ENCODE assay signal across 25 cellular contexts in genomic region chr5:83169938-83170337, GRCh38.
DNase-seq lines count a peak whose midpoint lies in the region; ATAC-seq, FAIRE-seq and TF ChIP-seq lines count a peak whose summit lies in the region.
"Had no signal": no experiment of that assay in that cellular context is flagged by ENCODE, and none has a peak within 500 bp of the region (broad histone marks: within the 10 kb centered on the region; RNA-seq: fewer than 3 reads in every experiment).

No MANE protein-coding gene starts in this region.

- no peaks in the 10 kb centered on the region for H3K9me3 Mint-ChIP-seq in GM23338
- no peaks in the 10 kb centered on the region for H3K9me3 Mint-ChIP-seq in astrocyte (ENCODE audit: unreplicated experiment)
- H3K9me3 Mint-ChIP-seq in effector memory CD8-positive, alpha-beta T cell, result no peaks in the 10 kb centered on the region
- H3K9me3 Mint-ChIP-seq: CD4-positive, alpha-beta T cell; CD8-positive, alpha-beta memory T cell; H9 had no signal

- H4K20me1 ChIP-seq in GM23338 (replicated peaks; ENCODE audit: insufficient read depth) (no peaks in the 10 kb centered on the region), astrocyte (ENCODE audit: insufficient read depth, low read length) (no peaks in the 10 kb centered on the region), smooth muscle cell (ENCODE audit: low read depth) (peaks cover 6% of the 10 kb centered on the region), Karpas-422 (ENCODE audit: insufficient read depth, low read depth, low read length) (no peaks in the 10 kb centered on the region)
- H4K20me1 ChIP-seq: BLaER1 treated with 17β-estradiol and CSF1 and Interleukin-3, amounts not matched to agents 10 nM and 100 nM had no signal

- H3K4me3 ChIP-seq in GM23338, result no peak overlapping the region
- no peak overlapping the region for H3K4me3 ChIP-seq in astrocyte (ENCODE audit: insufficient read depth, low read depth, low read length)
- no peak overlapping the region for H3K4me3 ChIP-seq in smooth muscle cell
- no peak overlapping the region for H3K4me3 ChIP-seq in Karpas-422 (ENCODE audit: low read length)
- H3K4me3 ChIP-seq: BLaER1 treated with 17β-estradiol and CSF1 and Interleukin-3, amounts not matched to agents 10 nM and 100 nM; GM12878; GM23248 had no signal

- H3K27ac ChIP-seq in GM23338 (ENCODE audit: low read depth) (no peak overlapping the region), astrocyte (ENCODE audit: low read depth, low read length) (no peak overlapping the region), smooth muscle cell (ENCODE audit: low read depth) (no peak overlapping the region), Karpas-422 (ENCODE audit: low read length) (no peak overlapping the region)
- H3K27ac ChIP-seq: 22Rv1; BLaER1 treated with 17β-estradiol and CSF1 and Interleukin-3, amounts not matched to agents 10 nM and 100 nM; GM23248 had no signal

- H2AFZ ChIP-seq in GM23338, result no peak overlapping the region
- H2AFZ ChIP-seq in astrocyte (ENCODE audit: low read depth, low read length), result no peak overlapping the region
- H2AFZ ChIP-seq in smooth muscle cell (ENCODE audit: low read depth), result no peak overlapping the region
- no peak overlapping the region for H2AFZ ChIP-seq in Karpas-422 (ENCODE audit: low read length)
- H2AFZ ChIP-seq: GM23248 had no signal

- TF ChIP-seq CTCF in GM23338 (conservative IDR thresholded peaks at IDR 0.05; ENCODE audit: low read depth in 2 of 2), result no peak
- no peak for TF ChIP-seq CTCF in astrocyte (IDR thresholded peaks at IDR 0.05; ENCODE audit: insufficient read depth, low read depth, low read length)
- TF ChIP-seq CTCF in smooth muscle cell (IDR thresholded peaks at IDR 0.05; ENCODE audit: borderline replicate concordance, insufficient read depth, poor library complexity, severe bottlenecking), result no peak

- H3K36me3 Mint-ChIP-seq in GM23338 (ENCODE audit: low read depth) (no peaks in the 10 kb centered on the region), astrocyte (ENCODE audit: low read depth, unreplicated experiment) (no peaks in the 10 kb centered on the region)
- no peaks in the 10 kb centered on the region for H3K36me3 Mint-ChIP-seq in effector memory CD8-positive, alpha-beta T cell (ENCODE audit: insufficient read depth)

- no peak for ATAC-seq in GM23338
- no peak for ATAC-seq in effector memory CD8-positive, alpha-beta T cell (replicated peaks)
- ATAC-seq: GM12878, HCT116 had no signal

- H3K4me1 ChIP-seq in GM23338 (ENCODE audit: insufficient read depth) (no peaks in the 10 kb centered on the region; the same call in 1 of the 2 replicates), astrocyte (ENCODE audit: insufficient read depth, low read length) (no peaks in the 10 kb centered on the region), smooth muscle cell (ENCODE audit: low read depth) (peaks cover 14% of the 10 kb centered on the region), Karpas-422 (ENCODE audit: low read length) (no peaks in the 10 kb centered on the region)

- no peaks in the 10 kb centered on the region for H3K9me3 ChIP-seq in astrocyte (ENCODE audit: insufficient read depth, low read depth, low read length)
- no peaks in the 10 kb centered on the region for H3K9me3 ChIP-seq in smooth muscle cell (replicated peaks; ENCODE audit: low read depth)
- no peaks in the 10 kb centered on the region for H3K9me3 ChIP-seq in Karpas-422 (ENCODE audit: low read length)
- H3K9me3 ChIP-seq: BE2C; BLaER1 treated with 17β-estradiol and CSF1 and Interleukin-3, amounts not matched to agents 10 nM and 100 nM had no signal

- peaks cover 16% of the 10 kb centered on the region for H3K4me1 Mint-ChIP-seq in GM23338
- no peaks in the 10 kb centered on the region for H3K4me1 Mint-ChIP-seq in astrocyte (ENCODE audit: low read depth, unreplicated experiment)
- no peaks in the 10 kb centered on the region for H3K4me1 Mint-ChIP-seq in effector memory CD8-positive, alpha-beta T cell (ENCODE audit: low read depth in 2 of 2)
- H3K4me1 Mint-ChIP-seq: CD8-positive, alpha-beta memory T cell had no signal

- H3K4me3 Mint-ChIP-seq in GM23338 (no peak overlapping the region), astrocyte (ENCODE audit: unreplicated experiment) (no peak overlapping the region)
- no peak overlapping the region for H3K4me3 Mint-ChIP-seq in effector memory CD8-positive, alpha-beta T cell
- H3K4me3 Mint-ChIP-seq: CD14-positive monocyte; CD4-positive, alpha-beta T cell; CD8-positive, alpha-beta memory T cell; H9 had no signal

- H3K9ac ChIP-seq in astrocyte (ENCODE audit: low read length) (no peak overlapping the region), smooth muscle cell (ENCODE audit: low read depth) (no peak overlapping the region), Karpas-422 (ENCODE audit: low read length) (no peak overlapping the region)
- H3K9ac ChIP-seq: BLaER1 treated with 17β-estradiol and CSF1 and Interleukin-3, amounts not matched to agents 10 nM and 100 nM; GM23248 had no signal

- 0 out of 2 replicates have a peak overlapping the region, but pooled peaks have one; percentile 42 for H3K27ac Mint-ChIP-seq in GM23338
- H3K27ac Mint-ChIP-seq in astrocyte (ENCODE audit: unreplicated experiment), result no peak overlapping the region
- H3K27ac Mint-ChIP-seq in effector memory CD8-positive, alpha-beta T cell, result no peak overlapping the region
- H3K27ac Mint-ChIP-seq: CD4-positive, alpha-beta T cell; CD8-positive, alpha-beta memory T cell; H9 had no signal

- DNase-seq in DMS53 (lab: John Stamatoyannopoulos, UW) (peak; percentile 13), DMS53 treated with DMSO at 0.1 percent for 48 hours (lab: John Stamatoyannopoulos, UW; ENCODE audit: unreplicated experiment) (no peak), GM23338 (ENCODE audit: low spot score) (no peak), astrocyte (ENCODE audit: low read depth) (no peak), smooth muscle cell (lab: John Stamatoyannopoulos, UW; ENCODE audit: unreplicated experiment) (no peak), Karpas-422 (no peak), NK-92 (lab: John Stamatoyannopoulos, UW; ENCODE audit: unreplicated experiment) (no peak)
- DNase-seq in effector memory CD8-positive, alpha-beta T cell, result no peak
- DNase-seq: ACHN; AML-193; BE2C; CD4-positive, alpha-beta T cell; CD8-positive, alpha-beta memory T cell; DMS 273 treated with DMSO at 0.1 percent for 48 hours; DND-41; GDM1; GM23248; H9 had no signal

- H3K9me2 ChIP-seq in GM23338 (ENCODE audit: insufficient read depth) (0 out of 2 replicates have a peak, but pooled peaks cover 3% of the 10 kb centered on the region), Karpas-422 (replicated peaks; ENCODE audit: insufficient read depth, low read length) (no peaks in the 10 kb centered on the region; the same call in 1 of the 2 replicates)

- H3K4me2 ChIP-seq in GM23338 (no peak overlapping the region), astrocyte (ENCODE audit: low read length) (no peak overlapping the region), smooth muscle cell (peak overlapping the region; percentile 12), Karpas-422 (ENCODE audit: low read depth, low read length, poor library complexity, severe bottlenecking) (no peak overlapping the region)
- H3K4me2 ChIP-seq: BLaER1 treated with 17β-estradiol and CSF1 and Interleukin-3, amounts not matched to agents 10 nM and 100 nM had no signal

- no peaks in the 10 kb centered on the region for H3K79me2 ChIP-seq in GM23338 (replicated peaks; ENCODE audit: insufficient read depth)
- no peaks in the 10 kb centered on the region for H3K79me2 ChIP-seq in astrocyte (ENCODE audit: insufficient read depth, low read length)
- H3K79me2 ChIP-seq in smooth muscle cell (ENCODE audit: low read depth), result no peaks in the 10 kb centered on the region
- H3K79me2 ChIP-seq in Karpas-422 (ENCODE audit: low read length), result no peaks in the 10 kb centered on the region

- H3K27me3 ChIP-seq in GM23338 (ENCODE audit: insufficient read depth) (no peaks in the 10 kb centered on the region), astrocyte (ENCODE audit: insufficient read depth, low read length) (no peaks in the 10 kb centered on the region), smooth muscle cell (ENCODE audit: low read depth) (no peaks in the 10 kb centered on the region), Karpas-422 (ENCODE audit: low read length) (no peaks in the 10 kb centered on the region)
- H3K27me3 ChIP-seq: BE2C; BLaER1 treated with 17β-estradiol and CSF1 and Interleukin-3, amounts not matched to agents 10 nM and 100 nM had no signal

- no peaks in the 10 kb centered on the region for H3K36me3 ChIP-seq in GM23338 (ENCODE audit: insufficient read depth)
- H3K36me3 ChIP-seq in astrocyte (ENCODE audit: insufficient read depth, low read length), result no peaks in the 10 kb centered on the region
- H3K36me3 ChIP-seq in smooth muscle cell (ENCODE audit: low read depth), result no peaks in the 10 kb centered on the region
- H3K36me3 ChIP-seq in Karpas-422 (ENCODE audit: insufficient read depth, low read length), result no peaks in the 10 kb centered on the region
- H3K36me3 ChIP-seq: BE2C had no signal

- peak; percentile 41 for FAIRE-seq in astrocyte (lab: Jason Lieb, UNC)
- FAIRE-seq: A204.1, GM12878, GM19239 had no signal

- H3K27me3 Mint-ChIP-seq in GM23338 (ENCODE audit: insufficient read depth, low read depth, poor library complexity) (no peaks in the 10 kb centered on the region), astrocyte (ENCODE audit: low read depth, unreplicated experiment) (no peaks in the 10 kb centered on the region)
- H3K27me3 Mint-ChIP-seq in effector memory CD8-positive, alpha-beta T cell, result no peaks in the 10 kb centered on the region
- H3K27me3 Mint-ChIP-seq: CD4-positive, alpha-beta T cell; CD8-positive, alpha-beta memory T cell had no signal

- H3F3A ChIP-seq in GM23338 (replicated peaks; ENCODE audit: low read depth), result no peaks in the 10 kb centered on the region
- no peaks in the 10 kb centered on the region for H3F3A ChIP-seq in smooth muscle cell (ENCODE audit: low read depth)

TF ChIP-seq in GM23338, 12 proteins besides CTCF, POLR2A, EP300 and RAD21 (continues in another document):
- TF ChIP-seq NANOG (IDR thresholded peaks at IDR 0.05; ENCODE audit: borderline replicate concordance) (no peak), ZNF114 (CRISPR knock-in tag; IDR thresholded peaks at IDR 0.05) (no peak), EZH2 (IDR thresholded peaks at IDR 0.05; ENCODE audit: low read depth, unreplicated experiment) (no peak), ZNF331 (CRISPR knock-in tag; IDR thresholded peaks at IDR 0.05; ENCODE audit: low read depth) (no peak), CREB1 (CRISPR knock-in tag; IDR thresholded peaks at IDR 0.05; ENCODE audit: low read depth) (no peak), POLR2AphosphoS5 (IDR thresholded peaks at IDR 0.05; ENCODE audit: low read depth) (no peak), EZH2phosphoT487 (IDR thresholded peaks at IDR 0.05; ENCODE audit: unreplicated experiment) (no peak)
